Comparison of ENCODE assay signal across 10 cellular contexts in the genomic region with DNA sequence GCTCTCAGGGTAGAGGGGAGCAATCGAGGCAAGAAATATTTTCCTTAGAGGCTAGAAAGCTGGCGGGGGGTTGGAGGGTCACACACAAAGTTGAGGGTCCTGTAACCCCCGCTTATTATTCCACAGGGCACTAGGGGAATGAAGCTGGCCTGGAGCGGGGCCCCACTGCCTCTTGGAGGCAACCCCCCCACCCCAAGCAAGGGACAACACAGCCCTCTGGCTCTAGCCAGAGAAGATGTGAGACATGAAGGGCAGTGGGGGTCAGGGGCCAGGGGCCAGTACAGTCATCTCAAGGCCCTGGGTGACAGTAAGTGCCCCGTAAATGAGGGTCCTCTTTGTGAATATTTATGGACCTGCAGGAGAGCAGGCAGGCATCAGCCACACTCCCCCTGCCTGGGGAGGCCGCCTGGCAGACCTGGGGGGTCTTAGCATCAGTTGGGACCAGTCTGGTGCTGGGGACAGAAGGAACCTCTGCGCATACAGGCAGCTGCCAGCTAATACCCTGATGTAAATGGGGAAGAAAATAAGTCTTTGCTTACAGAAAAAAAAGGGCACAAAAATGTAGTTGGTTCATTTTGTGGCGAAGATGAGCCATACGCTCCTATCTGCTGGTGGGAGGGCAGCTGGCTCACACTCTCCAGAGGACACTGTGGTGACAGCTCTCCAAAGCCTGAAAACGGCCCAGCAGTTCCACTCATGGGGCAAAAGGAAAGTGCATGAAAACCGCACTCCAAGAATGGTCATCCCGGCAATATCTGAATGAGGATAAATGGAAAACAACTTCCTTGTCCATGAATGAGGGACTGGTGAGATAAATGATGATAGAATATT. TPM values are rescaled to one million over a fixed set of nuclear protein-coding genes. Genes with fewer than 3 reads are reported as not detected.
DNase-seq lines count a peak whose midpoint lies in the region; ATAC-seq and TF ChIP-seq lines count a peak whose summit lies in the region.
"Had no signal": no experiment of that assay in that cellular context is flagged by ENCODE, and none has a peak within 500 bp of the region (broad histone marks: within the 10 kb centered on the region; RNA-seq: fewer than 3 reads in every experiment).

No MANE protein-coding gene starts in this region.

- ATAC-seq in mucosa of descending colon (peak; percentile 20), GM21576 (IDR thresholded peaks at IDR 0.05; ENCODE audit: unreplicated experiment) (no peak)

- H3K36me3 ChIP-seq in mucosa of descending colon (ENCODE audit: low read depth) (no peaks in the 10 kb centered on the region), uterus (no peaks in the 10 kb centered on the region)

- H3K4me3 ChIP-seq in mucosa of descending colon (no peak overlapping the region), uterus (no peak overlapping the region)

- H3K4me1 ChIP-seq in mucosa of descending colon (ENCODE audit: low read depth) (peaks cover 11% of the 10 kb centered on the region), uterus (peaks cover 0 to 6% of the 10 kb centered on the region in 2 donors)

- DNase-seq in stimulated activated CD4-positive, alpha-beta T cell treated with anti-CD3 and anti-CD28 coated beads, Interleukin-15, amount 100 ng/mL, for 24 hours: peak; percentile 67
- no peak for DNase-seq in stimulated activated CD4-positive, alpha-beta T cell treated with anti-CD3 and anti-CD28 coated beads, Interleukin-4, amount 100 ng/mL, for 1 hour
- DNase-seq in activated T-cell treated with anti-CD3 and anti-CD28 coated beads, Interleukin-2, amount 50 U/mL, for 48 hours: peak; percentile 69 to 73
- DNase-seq in mucosa of descending colon (no peak), uterus (no peak), HK-2 (ENCODE audit: unreplicated experiment) (no peak), AML-193 (lab: John Stamatoyannopoulos, UW) (no peak)
- DNase-seq: DMS79, NCI-H526 had no signal

- H3K27me3 ChIP-seq in uterus: no peaks in the 10 kb centered on the region

- H3K27ac ChIP-seq in uterus: peak overlapping the region; percentile 46 to 53

- H3K9me3 ChIP-seq in mucosa of descending colon (no peaks in the 10 kb centered on the region), uterus (no peaks in the 10 kb centered on the region)

- intact Hi-C loops in mucosa of descending colon (cut with DNase I, micrococcal nuclease): no loop called here
- intact Hi-C loops in uterus (cut with DNase I; ENCODE audit: low total_unique reads): no loop called here

- TF ChIP-seq CTCF in mucosa of descending colon (IDR thresholded peaks at IDR 0.05) (no peak), uterus (IDR thresholded peaks at IDR 0.05) (no peak)

- no peak for TF ChIP-seq POLR2A in uterus (IDR thresholded peaks at IDR 0.05)

RNA-seq across cellular contexts. Expression of gene SPATA2, which starts 21.9 kb away (rescaled TPM):
- total RNA-seq in mucosa of descending colon: 10 to 100 TPM; 16.2 to 24.1 (median 20.2) TPM
- total RNA-seq in uterus: 1 to 10 TPM; 2.4 to 9.2 (median 3.5) TPM

RNA-seq across cellular contexts. Expression of gene RNF114, which starts 42.7 kb away (rescaled TPM):
- total RNA-seq in mucosa of descending colon (10 to 100 TPM; 81.3 to 89.0 (median 88.2) TPM), uterus (100 to 1,000 TPM in 2 of 4 donors, 10 to 100 TPM in 2; 37.6 to 118 (median 88.0) TPM)

Comparison
In these comparisons a context has a peak if more than half of its experiments do, and no peak if none do; other contexts are left out.
1. DNase-seq: peak in stimulated activated CD4-positive, alpha-beta T cell treated with anti-CD3 and anti-CD28 coated beads, Interleukin-15, amount 100 ng/mL, for 24 hours (single experiment) and activated T-cell treated with anti-CD3 and anti-CD28 coated beads, Interleukin-2, amount 50 U/mL, for 48 hours (2 of 2); none in stimulated activated CD4-positive, alpha-beta T cell treated with anti-CD3 and anti-CD28 coated beads, Interleukin-4, amount 100 ng/mL, for 1 hour (single experiment), mucosa of descending colon (0 of 3), uterus (0 of 2), HK-2 (single experiment) and AML-193 (0 of 2).